Comparison of ENCODE assay signal across 14 cellular contexts in genomic region chr15:101332061-101332467, GRCh38.
"Had no signal": no experiment of that assay in that cellular context is flagged by ENCODE, and none has a peak within 500 bp of the region (broad histone marks: within the 10 kb centered on the region; RNA-seq: fewer than 3 reads in every experiment).

No MANE protein-coding gene starts in this region.

- H3K4me1 ChIP-seq: gastroesophageal sphincter, heart right ventricle, right lobe of liver, upper lobe of right lung had no signal

- H3K4me3 Mint-ChIP-seq: T-helper 1 cell treated with Interleukin-12 subunit alpha and Interleukin-12 subunit beta and Interleukin-4 antibody, amounts not matched to agents 30 μg/mL and 1 μg/mL, for 36 hours had no signal

- DNase-seq: activated CD4-positive, alpha-beta T cell treated with anti-CD3 and anti-CD28 coated beads, Interleukin-2, amount 50 U/mL, for 48 hours; activated naive CD4-positive, alpha-beta T cell treated with Interleukin-2 at 50 U/mL for 16 hours; activated T-cell treated with anti-CD3 and anti-CD28 coated beads for 4 hours; amniotic stem cell; caudate nucleus; heart right ventricle; left ventricle myocardium inferior; mesenchymal stem cell; upper lobe of right lung; WERI-Rb-1 had no signal

- H3K4me3 ChIP-seq: gastroesophageal sphincter, heart right ventricle, left ventricle myocardium inferior, right lobe of liver, thoracic aorta, upper lobe of right lung had no signal

- H3K36me3 ChIP-seq: gastroesophageal sphincter, thoracic aorta, upper lobe of right lung, WERI-Rb-1 had no signal

- ATAC-seq: gastroesophageal sphincter, upper lobe of right lung had no signal

- H3K9me3 ChIP-seq: gastroesophageal sphincter, right lobe of liver, thoracic aorta, upper lobe of right lung had no signal

- H3K27me3 ChIP-seq: right lobe of liver, upper lobe of right lung had no signal

- H3K27ac ChIP-seq: gastroesophageal sphincter, heart right ventricle, left ventricle myocardium inferior, right lobe of liver, thoracic aorta, upper lobe of right lung, WERI-Rb-1 had no signal
